ENCODE assay signal across 23 cellular contexts in genomic region chr17:81127133-81127455, GRCh38. TPM values are rescaled to one million over a fixed set of nuclear protein-coding genes. Genes with fewer than 3 reads are reported as not detected.
"Had no signal": no experiment of that assay in that cellular context is flagged by ENCODE, and none has a peak within 500 bp of the region (broad histone marks: within the 10 kb centered on the region; RNA-seq: fewer than 3 reads in every experiment).

No MANE protein-coding gene starts in this region.

- DNase-seq: effector memory CD8-positive, alpha-beta T cell; esophagus squamous epithelium; foreskin fibroblast; immature natural killer cell; left cardiac atrium; left ventricle myocardium superior; mesenchymal stem cell; right lobe of liver; stimulated activated CD4-positive, alpha-beta T cell treated with anti-CD3 and anti-CD28 coated beads, Interleukin-4, amount 100 ng/mL, for 1 hour; stomach; tibial artery; upper lobe of right lung had no signal

- H3K4me3 ChIP-seq: lung, prostate gland, right lobe of liver, stomach, tibial artery, upper lobe of right lung had no signal

- H3K9me3 ChIP-seq: esophagus squamous epithelium, prostate gland, right lobe of liver, stomach, suprapubic skin, tibial artery, upper lobe of right lung, vagina had no signal

- H3K27ac ChIP-seq: epithelial cell of prostate, esophagus squamous epithelium, parathyroid adenoma, prostate gland, right lobe of liver, stomach, suprapubic skin, tibial artery, upper lobe of right lung, vagina had no signal

- H3K27me3 ChIP-seq: right lobe of liver, upper lobe of right lung, vagina had no signal

- H3K36me3 ChIP-seq: esophagus squamous epithelium, prostate gland, right lobe of liver, suprapubic skin, tibial artery, upper lobe of right lung, vagina had no signal

- ATAC-seq: effector memory CD8-positive, alpha-beta T cell; left cardiac atrium; right lobe of liver; stimulated activated memory B cell treated with anti-CD40 and anti-IgM and Interleukin-4, amounts not matched to agents 10 μg/mL and 1 μg/mL and 100 μg/mL, for 72 hours; upper lobe of right lung had no signal

- H3K4me1 ChIP-seq: parathyroid adenoma, prostate gland, right lobe of liver, tibial artery, upper lobe of right lung, vagina had no signal

- H3K9ac ChIP-seq: parathyroid adenoma had no signal

RNA-seq across cellular contexts. Expression of gene PVALEF, which starts 38.2 kb away (rescaled TPM):
- total RNA-seq: chondrocyte, esophagus squamous epithelium, left cardiac atrium, lung, omental fat pad, prostate gland, renal cortical epithelial cell, right lobe of liver, stomach, suprapubic skin, upper lobe of right lung, vagina had no signal
- polyA plus RNA-seq: immature natural killer cell, keratinocyte, lung, stomach had no signal
